11 cellular contexts compared by ENCODE assay signal in genomic region chr11:8917157-8917820, GRCh38. TPM values are rescaled to one million over a fixed set of nuclear protein-coding genes. Genes with fewer than 3 reads are reported as not detected.
DNase-seq lines count a peak whose midpoint lies in the region; ATAC-seq and TF ChIP-seq lines count a peak whose summit lies in the region.
"Had no signal": no experiment of that assay in that cellular context is flagged by ENCODE, and none has a peak within 500 bp of the region (broad histone marks: within the 10 kb centered on the region; RNA-seq: fewer than 3 reads in every experiment).

No MANE protein-coding gene starts in this region.

- ATAC-seq in PC-3: peak; percentile 74
- no peak for ATAC-seq in HG03378 (IDR thresholded peaks at IDR 0.05; ENCODE audit: unreplicated experiment)
- no peak for ATAC-seq in GM19455 (IDR thresholded peaks at IDR 0.05; ENCODE audit: unreplicated experiment)

- TF ChIP-seq CTCF in AG04450 (IDR thresholded peaks at IDR 0.05; ENCODE audit: low read depth, low read length) (no peak), PC-3 (conservative IDR thresholded peaks at IDR 0.05; ENCODE audit: low read depth, low read length) (no peak), endothelial cell (IDR thresholded peaks at IDR 0.05; ENCODE audit: unreplicated experiment) (no peak), nephron (IDR thresholded peaks at IDR 0.05; ENCODE audit: unreplicated experiment in 3 of 3) (no peak)

- DNase-seq in AG04450 (ENCODE audit: low read depth, low spot score) (peak; percentile 90), PC-3 (peak; percentile 51), endothelial cell (ENCODE audit: low spot score) (no peak), DMS53 (lab: John Stamatoyannopoulos, UW) (no peak), activated gamma-delta T cell (lab: John Stamatoyannopoulos, UW) (no peak)
- DNase-seq: COR-L47, left cardiac atrium, NCI-H2081 treated with DMSO at 0.1 percent for 48 hours had no signal

- H3K27ac Mint-ChIP-seq in endothelial cell (ENCODE audit: unreplicated experiment): peak overlapping the region; percentile 54
- peak overlapping the region; percentile 64 to 94 (median 69) for H3K27ac Mint-ChIP-seq in nephron

- H3K9me3 Mint-ChIP-seq in endothelial cell (ENCODE audit: unreplicated experiment): no peaks in the 10 kb centered on the region
- H3K9me3 Mint-ChIP-seq in nephron: no peaks in the 10 kb centered on the region

- no peak overlapping the region for H3K4me2 ChIP-seq in PC-3 (ENCODE audit: low read length)

- peak overlapping the region; percentile 25; the same call in 1 of the 2 replicates for H3K4me3 ChIP-seq in AG04450 (ENCODE audit: low read depth, low read length)
- H3K4me3 ChIP-seq in PC-3 (ENCODE audit: low read length): no peak overlapping the region

- peaks cover 10% of the 10 kb centered on the region for H3K36me3 Mint-ChIP-seq in endothelial cell (ENCODE audit: low read depth, unreplicated experiment)
- H3K36me3 Mint-ChIP-seq in nephron (ENCODE audit: low read depth): peaks cover 50% of the 10 kb centered on the region

- intact Hi-C loops in PC-3 (cut with micrococcal nuclease): no loop called here

- H3K27me3 ChIP-seq in AG04450 (ENCODE audit: control insufficient read depth, insufficient read depth, low read length) (no peaks in the 10 kb centered on the region), PC-3 (ENCODE audit: low read length) (no peaks in the 10 kb centered on the region)

- no peaks in the 10 kb centered on the region for H3K9me2 ChIP-seq in PC-3 (replicated peaks; ENCODE audit: low read length)

- peak overlapping the region; percentile 19 for H3K4me3 Mint-ChIP-seq in endothelial cell (ENCODE audit: unreplicated experiment)
- peak overlapping the region in 1 of 3 experiments; percentile 62 for H3K4me3 Mint-ChIP-seq in nephron

- H3F3A ChIP-seq in PC-3 (ENCODE audit: low read length, unreplicated experiment): no peaks in the 10 kb centered on the region

- peaks cover 3% of the 10 kb centered on the region for H3K27me3 Mint-ChIP-seq in endothelial cell (ENCODE audit: unreplicated experiment)
- H3K27me3 Mint-ChIP-seq in nephron (ENCODE audit: low read depth): no peaks in the 10 kb centered on the region

- H3K4me1 ChIP-seq in PC-3 (ENCODE audit: insufficient read depth, low read length): peaks cover 18% of the 10 kb centered on the region

- no peak overlapping the region for H3K9ac ChIP-seq in PC-3 (ENCODE audit: low read length)

- H3K27ac ChIP-seq in AG04450 (ENCODE audit: low read depth, low read length): peak overlapping the region; percentile 94
- no peak overlapping the region for H3K27ac ChIP-seq in PC-3 (ENCODE audit: low read length)

- peaks cover 4% of the 10 kb centered on the region; the same call in 1 of the 2 replicates for H3K79me2 ChIP-seq in PC-3 (ENCODE audit: low read length)

- no peaks in the 10 kb centered on the region for H4K20me1 ChIP-seq in PC-3 (ENCODE audit: low read length)

- CTCF ChIA-PET in AG04450 (lab: Charles Lee): interaction anchor here (0.9 kb wide), 1 partner anchor 220 kb away, joined by 6 read pairs; no protein-coding TSS in a partner anchor
- CTCF ChIA-PET in PC-3 (lab: Charles Lee): no interaction called here

- H3K4me1 Mint-ChIP-seq in endothelial cell (ENCODE audit: unreplicated experiment) (peaks cover 19% of the 10 kb centered on the region), nephron (peaks cover 48% of the 10 kb centered on the region)

- POLR2A ChIA-PET in AG04450 (lab: Yijun Ruan, JAX): interaction anchor here (0.6 to 1.3 kb wide), 5 partner anchors 46 to 220 kb away, joined by 3 to 8 read pairs (median 4); no protein-coding TSS in a partner anchor
- POLR2A ChIA-PET in PC-3 (lab: Charles Lee; ENCODE audit: unreplicated experiment): no interaction called here

- no TSS peak for BruUV-seq in PC-3 (replicated peaks; lab: Mats Ljungman, UMichigan)

- H3K36me3 ChIP-seq in PC-3 (ENCODE audit: low read depth, low read length): peaks cover 13% of the 10 kb centered on the region

- H3K9me3 ChIP-seq in AG04450 (ENCODE audit: control insufficient read depth, insufficient read depth, low read length) (no peaks in the 10 kb centered on the region), PC-3 (ENCODE audit: low read length) (no peaks in the 10 kb centered on the region)

- H2AFZ ChIP-seq in PC-3 (ENCODE audit: low read length): no peak overlapping the region

RNA-seq across cellular contexts. Expression of gene AKIP1, which starts 6.3 kb away (rescaled TPM):
- 39.6 and 41.4 TPM in 2 replicates for polyA plus RNA-seq in AG04450 (2011; rRNA removed)
- polyA minus RNA-seq in AG04450 (2011; rRNA and poly(A)+ RNA removed): 9.1 and 12.2 TPM in 2 replicates
- total RNA-seq in PC-3 (2014; rRNA removed) (25.3 and 29.5 TPM in 2 replicates), endothelial cell (ENCODE audit: unreplicated experiment) (20.8 TPM)

RNA-seq across cellular contexts. Expression of gene C11orf16, which starts 15.5 kb away (rescaled TPM):
- not detected in 2 replicates for polyA plus RNA-seq in AG04450 (2011; rRNA removed)
- not detected in 2 replicates for polyA minus RNA-seq in AG04450 (2011; rRNA and poly(A)+ RNA removed)
- total RNA-seq in PC-3 (2014; rRNA removed) (not detected in 2 replicates), endothelial cell (ENCODE audit: unreplicated experiment) (not detected)
- total RNA-seq: left cardiac atrium had no signal

RNA-seq across cellular contexts. Expression of gene ASCL3, which starts 25.5 kb away (rescaled TPM):
- polyA plus RNA-seq in AG04450 (2011; rRNA removed): not detected in 2 replicates
- not detected in 2 replicates for polyA minus RNA-seq in AG04450 (2011; rRNA and poly(A)+ RNA removed)
- not detected in 2 replicates for total RNA-seq in PC-3 (2014; rRNA removed)
- not detected for total RNA-seq in endothelial cell (ENCODE audit: unreplicated experiment)
- total RNA-seq: left cardiac atrium had no signal

RNA-seq across cellular contexts. Expression of gene TMEM9B, which starts 47.0 kb away (rescaled TPM):
- 45.2 and 53.9 TPM in 2 replicates for polyA plus RNA-seq in AG04450 (2011; rRNA removed)
- 17.5 and 20.4 TPM in 2 replicates for polyA minus RNA-seq in AG04450 (2011; rRNA and poly(A)+ RNA removed)
- 32.0 and 42.1 TPM in 2 replicates for total RNA-seq in PC-3 (2014; rRNA removed)
- 23.4 TPM for total RNA-seq in endothelial cell (ENCODE audit: unreplicated experiment)

Comparison
In these comparisons a context has a peak if more than half of its experiments do, and no peak if none do; other contexts are left out.
1. DNase-seq: peak in AG04450 (single experiment) and PC-3 (single experiment); none in endothelial cell (single experiment), DMS53 (single experiment) and activated gamma-delta T cell (single experiment).